9 cellular contexts compared by ENCODE assay signal in the genomic region with DNA sequence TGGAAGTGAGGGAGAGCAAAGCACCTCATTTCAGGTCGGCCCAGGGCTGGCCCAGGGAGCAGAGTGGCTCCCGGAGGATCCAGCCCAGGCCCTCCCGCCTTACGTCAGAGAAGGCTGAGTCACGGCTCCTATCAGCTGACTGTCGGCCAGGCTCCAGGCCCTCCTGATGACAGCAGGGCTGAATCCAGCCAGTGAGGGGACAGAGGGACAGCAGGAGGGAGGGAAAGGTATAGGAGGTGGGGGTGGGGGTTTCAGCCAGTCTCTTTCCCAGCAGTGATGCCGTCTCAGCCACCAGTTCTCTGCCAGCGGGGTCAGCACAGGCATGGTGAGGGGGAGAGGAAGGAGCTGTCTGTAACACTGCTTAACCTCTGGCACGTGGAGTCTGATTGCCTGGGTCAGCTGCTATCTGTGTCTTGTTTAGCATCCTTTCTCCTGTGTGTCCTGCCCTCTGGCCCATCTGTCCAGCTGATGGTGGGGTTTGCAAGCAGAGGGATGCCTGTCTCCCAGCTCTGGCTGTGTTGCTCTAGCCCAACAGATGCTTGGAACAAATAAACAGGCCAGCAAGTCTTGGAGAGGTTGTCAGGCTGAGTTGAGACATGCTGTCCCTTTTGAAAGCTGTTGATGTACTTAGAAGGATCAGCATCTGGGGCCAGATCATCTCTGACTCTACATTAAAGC.
A peak's percentile ranks its signal among the peaks of the same experiment; 100 is the strongest.
DNase-seq lines count a peak whose midpoint lies in the region; ATAC-seq, FAIRE-seq and TF ChIP-seq lines count a peak whose summit lies in the region.
"Had no signal": no experiment of that assay in that cellular context is flagged by ENCODE, and none has a peak within 500 bp of the region (broad histone marks: within the 10 kb centered on the region; RNA-seq: fewer than 3 reads in every experiment).

No MANE protein-coding gene starts in this region.

- H3K36me3 Mint-ChIP-seq in activated naive CD8-positive, alpha-beta T cell treated with anti-CD3 and anti-CD28 coated beads, Interleukin-2, amount 50 U/mL, for 24 hours (ENCODE audit: low read depth) = no peaks in the 10 kb centered on the region
- H3K36me3 Mint-ChIP-seq: activated naive CD8-positive, alpha-beta T cell treated with anti-CD3 and anti-CD28 coated beads, Interleukin-2, amount 10 ng/mL, durations not matched to agents 7 days and 5 days had no signal

- FAIRE-seq in pancreas (lab: Jason Lieb, UNC) = no peak

- DNase-seq in DMS 273 (lab: John Stamatoyannopoulos, UW; ENCODE audit: unreplicated experiment) = peak; percentile 92
- peak; percentile 78 for DNase-seq in SHP77 treated with DMSO at 0.1 percent for 48 hours (lab: John Stamatoyannopoulos, UW)
- DNase-seq in glomerular visceral epithelial cell (ENCODE audit: extremely low spot score) = peak; percentile 80
- peak; percentile 68 to 90 (median 80) for DNase-seq in pancreas
- DNase-seq in NCI-H2081 (lab: John Stamatoyannopoulos, UW) = no peak
- no peak for DNase-seq in stimulated activated CD8-positive, alpha-beta memory T cell treated with anti-CD3 and anti-CD28 coated beads, Interleukin-4, amount 100 ng/mL, for 48 hours
- DNase-seq in activated naive CD8-positive, alpha-beta T cell treated with anti-CD3 and anti-CD28 coated beads, Interleukin-2, amount 50 U/mL, for 24 hours = no peak
- DNase-seq: activated naive CD8-positive, alpha-beta T cell treated with anti-CD3 and anti-CD28 coated beads, Interleukin-2, amount 10 ng/mL, durations not matched to agents 7 days and 5 days had no signal

- no peak overlapping the region for H3K4me3 ChIP-seq in pancreas

- 52 to 60% methylated on average over 9 of the region's 9 CpGs for WGBS in pancreas, 2 donors

- H3K36me3 ChIP-seq in pancreas = no peaks in the 10 kb centered on the region

- H3K9me3 ChIP-seq in pancreas = no peaks in the 10 kb centered on the region

- H3K4me1 ChIP-seq in pancreas = peaks cover 5 to 14% (median 5%) of the 10 kb centered on the region in 3 donors

- peaks cover 4% of the 10 kb centered on the region for H3K27me3 Mint-ChIP-seq in activated naive CD8-positive, alpha-beta T cell treated with anti-CD3 and anti-CD28 coated beads, Interleukin-2, amount 50 U/mL, for 24 hours

- H3K27ac ChIP-seq in pancreas = peak overlapping the region in 1 of 4 donors; percentile 13

- H3K4me1 Mint-ChIP-seq in activated naive CD8-positive, alpha-beta T cell treated with anti-CD3 and anti-CD28 coated beads, Interleukin-2, amount 50 U/mL, for 24 hours = no peaks in the 10 kb centered on the region

- TF ChIP-seq CTCF in pancreas (IDR thresholded peaks at IDR 0.05) = no peak

- no peaks in the 10 kb centered on the region for H3K9me3 Mint-ChIP-seq in activated naive CD8-positive, alpha-beta T cell treated with anti-CD3 and anti-CD28 coated beads, Interleukin-2, amount 50 U/mL, for 24 hours
- H3K9me3 Mint-ChIP-seq: activated naive CD8-positive, alpha-beta T cell treated with anti-CD3 and anti-CD28 coated beads, Interleukin-2, amount 10 ng/mL, durations not matched to agents 7 days and 5 days had no signal

- no peaks in the 10 kb centered on the region for H3K27me3 ChIP-seq in pancreas

- H3K27ac Mint-ChIP-seq in activated naive CD8-positive, alpha-beta T cell treated with anti-CD3 and anti-CD28 coated beads, Interleukin-2, amount 50 U/mL, for 24 hours = no peak overlapping the region
- H3K27ac Mint-ChIP-seq: activated naive CD8-positive, alpha-beta T cell treated with anti-CD3 and anti-CD28 coated beads, Interleukin-2, amount 10 ng/mL, durations not matched to agents 7 days and 5 days had no signal

- intact Hi-C loops in pancreas (cut with DNase I) = no loop called here

- no peak overlapping the region for H3K4me3 Mint-ChIP-seq in activated naive CD8-positive, alpha-beta T cell treated with anti-CD3 and anti-CD28 coated beads, Interleukin-2, amount 50 U/mL, for 24 hours
- H3K4me3 Mint-ChIP-seq: activated naive CD8-positive, alpha-beta T cell treated with anti-CD3 and anti-CD28 coated beads, Interleukin-2, amount 10 ng/mL, durations not matched to agents 7 days and 5 days had no signal

- peak; percentile 83 to 96 (median 89) for ATAC-seq in pancreas
- no peak for ATAC-seq in HG02763 (IDR thresholded peaks at IDR 0.05; ENCODE audit: unreplicated experiment)
- no peak for ATAC-seq in activated naive CD8-positive, alpha-beta T cell treated with anti-CD3 and anti-CD28 coated beads, Interleukin-2, amount 50 U/mL, for 24 hours

Comparison
In these comparisons a context has a peak if more than half of its experiments do, and no peak if none do; other contexts are left out.
1. DNase-seq: peak in DMS 273 (single experiment), SHP77 treated with DMSO at 0.1 percent for 48 hours (single experiment), glomerular visceral epithelial cell (single experiment) and pancreas (6 of 6); none in NCI-H2081 (0 of 2), stimulated activated CD8-positive, alpha-beta memory T cell treated with anti-CD3 and anti-CD28 coated beads, Interleukin-4, amount 100 ng/mL, for 48 hours (single experiment) and activated naive CD8-positive, alpha-beta T cell treated with anti-CD3 and anti-CD28 coated beads, Interleukin-2, amount 50 U/mL, for 24 hours (single experiment).
2. ATAC-seq: peak in pancreas (4 of 4); none in HG02763 (single experiment) and activated naive CD8-positive, alpha-beta T cell treated with anti-CD3 and anti-CD28 coated beads, Interleukin-2, amount 50 U/mL, for 24 hours (single experiment).